1 cellular context compared by ENCODE assay signal in genomic region chr5:60891667-60892066, GRCh38.
TF ChIP-seq lines count a peak whose summit lies in the region.

No MANE protein-coding gene starts in this region.

TF ChIP-seq in WTC11, 78 proteins besides CTCF, POLR2A, EP300 and RAD21 (continued from another document):
- TF ChIP-seq AR (CRISPR knock-in tag; IDR thresholded peaks at IDR 0.05) (no peak), JAZF1 (CRISPR knock-in tag; IDR thresholded peaks at IDR 0.05) (no peak), NR2C2 (CRISPR knock-in tag; IDR thresholded peaks at IDR 0.05) (no peak)
TF ChIP-seq in WTC11: peak in this region for 0.
